9 cellular contexts compared by ENCODE assay signal in genomic region chr5:95863383-95863757, GRCh38. TPM values are rescaled to one million over a fixed set of nuclear protein-coding genes. Genes with fewer than 3 reads are reported as not detected.
DNase-seq lines count a peak whose midpoint lies in the region; ATAC-seq, FAIRE-seq and TF ChIP-seq lines count a peak whose summit lies in the region.
"Had no signal": no experiment of that assay in that cellular context is flagged by ENCODE, and none has a peak within 500 bp of the region (broad histone marks: within the 10 kb centered on the region; RNA-seq: fewer than 3 reads in every experiment).

No MANE protein-coding gene starts in this region.

- no peak overlapping the region for H3K4me2 ChIP-seq in Karpas-422 (ENCODE audit: low read depth, low read length, poor library complexity, severe bottlenecking)

- no peak overlapping the region for H2AFZ ChIP-seq in Karpas-422 (ENCODE audit: low read length)

- H3K27ac ChIP-seq in pancreas = peak overlapping the region in 2 of 4 donors; percentile 46 to 81
- no peak overlapping the region for H3K27ac ChIP-seq in Karpas-422 (ENCODE audit: low read length)

- H3K27me3 ChIP-seq in pancreas = no peaks in the 10 kb centered on the region
- no peaks in the 10 kb centered on the region for H3K27me3 ChIP-seq in Karpas-422 (ENCODE audit: low read length)
- H3K27me3 ChIP-seq: Peyer's patch had no signal

- H3K9ac ChIP-seq in Karpas-422 (ENCODE audit: low read length) = no peak overlapping the region

- H3K9me3 ChIP-seq in pancreas (no peaks in the 10 kb centered on the region), Karpas-422 (ENCODE audit: low read length) (no peaks in the 10 kb centered on the region)
- H3K9me3 ChIP-seq: Peyer's patch had no signal

- FAIRE-seq in pancreas (lab: Jason Lieb, UNC) = no peak

- H4K20me1 ChIP-seq in Karpas-422 (ENCODE audit: insufficient read depth, low read depth, low read length) = no peaks in the 10 kb centered on the region

- DNase-seq in AML-193 (lab: John Stamatoyannopoulos, UW) (peak; percentile 53 to 59), NOMO-1 treated with dmso at 0.1 percent for 144 hours (lab: John Stamatoyannopoulos, UW; ENCODE audit: unreplicated experiment) (peak; percentile 36), fibroblast of gingiva (ENCODE audit: low read depth) (peak; percentile 93), pancreas (peak in 1 of 6 donors; percentile 53), occipital lobe (lab: John Stamatoyannopoulos, UW) (no peak), EL (no peak), Karpas-422 (no peak), GDM1 (lab: John Stamatoyannopoulos, UW) (no peak)
- DNase-seq: Peyer's patch had no signal

- H3K36me3 ChIP-seq in pancreas (no peaks in the 10 kb centered on the region), Karpas-422 (ENCODE audit: insufficient read depth, low read length) (no peaks in the 10 kb centered on the region)
- H3K36me3 ChIP-seq: Peyer's patch had no signal

- WGBS in pancreas, 2 donors = 55 to 65% methylated on average over 4 of the region's 4 CpGs

- H3K4me1 ChIP-seq in pancreas (peaks cover 14 to 39% (median 15%) of the 10 kb centered on the region in 3 donors), Karpas-422 (ENCODE audit: low read length) (peaks cover 16% of the 10 kb centered on the region)

- intact Hi-C loops in pancreas (cut with DNase I) = loop anchor here in 2 of 3 donors (10.0 kb wide), 1 partner anchor 471 kb away; no protein-coding TSS in a partner anchor

- H3K4me3 ChIP-seq in pancreas = no peak overlapping the region
- H3K4me3 ChIP-seq in Karpas-422 (ENCODE audit: low read length) = no peak overlapping the region
- H3K4me3 ChIP-seq: Peyer's patch had no signal

- peak in 3 of 4 donors; percentile 8 to 16 (median 11) for ATAC-seq in pancreas

- H3K79me2 ChIP-seq in Karpas-422 (ENCODE audit: low read length) = no peaks in the 10 kb centered on the region

- no peaks in the 10 kb centered on the region for H3K9me2 ChIP-seq in Karpas-422 (replicated peaks; ENCODE audit: insufficient read depth, low read length)

- TF ChIP-seq CTCF in pancreas (IDR thresholded peaks at IDR 0.05) = no peak

RNA-seq across cellular contexts. Expression of gene GLRX, which starts 40.8 kb away (rescaled TPM):
- total RNA-seq in pancreas (10 to 100 TPM in 1 of 6 donors, 1 to 10 TPM in 5; 1.7 to 11.2 (median 4.4) TPM), occipital lobe (9.8 TPM)
- polyA plus RNA-seq in pancreas = 10 to 100 TPM; 15.7 to 20.9 TPM
- total RNA-seq in Karpas-422 (2014; rRNA removed; shearing (Covaris generic); ENCODE audit: low replicate concordance) = 16.3 and 18.0 TPM in 2 replicates

Comparison
In these comparisons a context has a peak if more than half of its experiments do, and no peak if none do; other contexts are left out.
1. DNase-seq: peak in AML-193 (2 of 2), NOMO-1 treated with dmso at 0.1 percent for 144 hours (single experiment) and fibroblast of gingiva (single experiment); none in occipital lobe (single experiment), EL (single experiment), Karpas-422 (single experiment) and GDM1 (single experiment).